1 cellular context compared by ENCODE assay signal in the genomic region with DNA sequence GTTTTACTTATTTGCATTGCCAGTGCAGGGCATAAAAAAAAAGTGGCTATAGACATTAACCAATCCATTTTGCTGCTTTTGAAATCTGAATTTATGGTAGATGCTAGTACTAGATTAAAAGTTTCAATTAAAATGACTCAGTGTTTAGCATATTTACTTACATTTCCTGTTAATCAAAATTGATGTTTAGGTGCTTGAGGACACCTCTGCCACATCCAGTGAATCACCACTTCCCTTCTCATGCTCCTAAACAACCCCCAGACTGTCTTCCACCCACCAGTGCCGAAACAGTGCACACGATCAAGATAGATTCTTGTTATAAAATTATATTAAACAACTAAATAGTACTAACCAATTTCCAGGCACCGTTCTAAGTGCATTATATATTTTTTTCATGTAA.
TF ChIP-seq lines count a peak whose summit lies in the region.

No MANE protein-coding gene starts in this region.

TF ChIP-seq in K562, 482 proteins besides CTCF, POLR2A, EP300 and RAD21:
- TF ChIP-seq MCM7 (IDR thresholded peaks at IDR 0.05) (no peak), TSHZ1 (CRISPR knock-in tag; IDR thresholded peaks at IDR 0.05) (no peak), SREBF1 (IDR thresholded peaks at IDR 0.05; ENCODE audit: borderline replicate concordance, low read depth, low read length) (no peak), SIN3B (IDR thresholded peaks at IDR 0.05; ENCODE audit: low read depth) (no peak)
- TF ChIP-seq, protein P1, sequence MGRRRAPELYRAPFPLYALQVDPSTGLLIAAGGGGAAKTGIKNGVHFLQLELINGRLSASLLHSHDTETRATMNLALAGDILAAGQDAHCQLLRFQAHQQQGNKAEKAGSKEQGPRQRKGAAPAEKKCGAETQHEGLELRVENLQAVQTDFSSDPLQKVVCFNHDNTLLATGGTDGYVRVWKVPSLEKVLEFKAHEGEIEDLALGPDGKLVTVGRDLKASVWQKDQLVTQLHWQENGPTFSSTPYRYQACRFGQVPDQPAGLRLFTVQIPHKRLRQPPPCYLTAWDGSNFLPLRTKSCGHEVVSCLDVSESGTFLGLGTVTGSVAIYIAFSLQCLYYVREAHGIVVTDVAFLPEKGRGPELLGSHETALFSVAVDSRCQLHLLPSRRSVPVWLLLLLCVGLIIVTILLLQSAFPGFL (CRISPR knock-in tag; IDR thresholded peaks at IDR 0.05): no peak
TF ChIP-seq in K562: peak in this region for 0.
